Comparison of ENCODE assay signal across 8 cellular contexts in genomic region chr17:21252875-21253645, GRCh38. TPM values are rescaled to one million over a fixed set of nuclear protein-coding genes. Genes with fewer than 3 reads are reported as not detected.
DNase-seq lines count a peak whose midpoint lies in the region; ATAC-seq and TF ChIP-seq lines count a peak whose summit lies in the region.

Gene NATD1 (minus strand): TSS chr17:21253410. CDS start chr17:21253264, 146 bp downstream.

- H3K27ac ChIP-seq in liver (ENCODE audit: low read depth in 1 of 2, low read length in 2 of 2) = peak within 1 kb of the TSS; percentile 53 to 72

- no peaks in the 10 kb centered on the region for H3K9me3 ChIP-seq in liver (ENCODE audit: control insufficient read depth in 4 of 4, low read length in 3 of 4)

- DNase-seq in NCI-H2029 (lab: John Stamatoyannopoulos, UW) (peak; percentile 41), NCI-H2029 treated with DMSO at 0.1 percent for 48 hours (lab: John Stamatoyannopoulos, UW) (no peak), NCI-H510A (lab: John Stamatoyannopoulos, UW) (peak; percentile 87), dermis blood vessel endothelial cell (peak; percentile 89)
- peak; percentile 74 for DNase-seq in activated CD4-positive, alpha-beta T cell treated with anti-CD3 and anti-CD28 coated beads, Interleukin-2, amount 50 U/mL, for 1 hour
- peak; percentile 57 to 62 for DNase-seq in stimulated activated CD4-positive, alpha-beta T cell treated with anti-CD3 and anti-CD28 coated beads, Interleukin-2, amount 100 ng/mL, for 48 hours

- peak within 1 kb of the TSS; percentile 63 to 89 (median 76) for H3K4me3 ChIP-seq in liver (ENCODE audit: low read depth in 1 of 3, low read length in 3 of 3)

- TF ChIP-seq CTCF in liver (IDR thresholded peaks at IDR 0.05; ENCODE audit: low read depth, low read length, missing input control) = no peak

- WGBS in liver = under 1% methylated on average over 113 of the region's 113 CpGs

- TF ChIP-seq RAD21 in liver (IDR thresholded peaks at IDR 0.05) = no peak

- no peaks in the 10 kb centered on the region for H3K27me3 ChIP-seq in liver (ENCODE audit: control insufficient read depth in 4 of 4, insufficient read depth in 4 of 4, low read length in 3 of 4)

- H3K4me1 ChIP-seq in liver (ENCODE audit: control insufficient read depth in 4 of 4, insufficient read depth in 4 of 4, low read length in 3 of 4) = peaks cover 5 to 13% (median 8%) of the 10 kb centered on the region in 4 donors

- peak within 1 kb of the TSS in 1 of 2 donors; percentile 82 for H3K9ac ChIP-seq in liver (ENCODE audit: low read depth in 1 of 2, low read length in 2 of 2)

- peak; percentile 65 for ATAC-seq in HG03039 (IDR thresholded peaks at IDR 0.05; ENCODE audit: unreplicated experiment)

- H3K36me3 ChIP-seq in liver (ENCODE audit: control insufficient read depth in 4 of 4, insufficient read depth in 3 of 4, low read depth in 1 of 4, low read length in 3 of 4) = no peaks in the 10 kb centered on the region

TF ChIP-seq in liver, 16 proteins besides CTCF, POLR2A, EP300 and RAD21:
- TF ChIP-seq YY1 (IDR thresholded peaks at IDR 0.05) (peak; percentile 29), EGR1 (IDR thresholded peaks at IDR 0.05; ENCODE audit: low read depth in 2 of 2) (no peak), JUND (IDR thresholded peaks at IDR 0.05) (no peak), HNF4A (conservative IDR thresholded peaks at IDR 0.05) (peak in 1 of 2 donors; percentile 4), REST (IDR thresholded peaks at IDR 0.05) (no peak)

RNA-seq across cellular contexts. Expression of gene NATD1, which starts in this region (rescaled TPM):
- total RNA-seq in dermis blood vessel endothelial cell = 4.1 and 8.2 TPM in 2 replicates
- total RNA-seq in liver = 10 to 100 TPM in 1 of 2 donors, 1 to 10 TPM in 1; 2.1 to 24.5 TPM
- 1 to 10 TPM; 1.4 to 3.8 TPM for polyA plus RNA-seq in liver
